30 cellular contexts compared by ENCODE assay signal in the genomic region with DNA sequence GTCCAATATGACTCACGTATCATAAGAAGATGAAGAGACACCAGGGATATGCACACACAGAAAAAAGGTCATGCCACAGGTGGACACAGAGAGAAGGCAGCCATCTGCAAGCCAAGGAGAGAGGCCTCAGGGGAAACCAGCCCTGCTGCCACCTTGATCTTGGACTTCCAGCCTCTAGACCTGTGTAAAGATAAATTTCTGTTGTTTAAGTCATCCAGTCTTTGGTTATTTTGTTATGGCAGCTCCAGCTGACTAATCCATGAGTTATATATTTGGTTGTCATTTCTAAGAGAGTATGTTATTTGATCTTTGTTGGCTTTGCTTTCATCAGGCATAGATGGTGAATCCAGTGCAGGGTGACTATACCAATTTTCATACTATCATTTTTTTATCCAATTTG.
"Had no signal": no experiment of that assay in that cellular context is flagged by ENCODE, and none has a peak within 500 bp of the region (broad histone marks: within the 10 kb centered on the region; RNA-seq: fewer than 3 reads in every experiment).

No MANE protein-coding gene starts in this region.

- H3K9me3 ChIP-seq: adrenal gland, body of pancreas, gastrocnemius medialis had no signal

- H3K27ac ChIP-seq: adrenal gland, body of pancreas, esophagus muscularis mucosa, foreskin keratinocyte, gastrocnemius medialis, heart left ventricle had no signal

- ATAC-seq: activated CD4-positive, alpha-beta T cell treated with anti-CD3 and anti-CD28 coated beads for 36 hours; activated CD8-positive, alpha-beta memory T cell treated with anti-CD3 and anti-CD28 coated beads, Interleukin-2, amount 10 ng/mL, durations not matched to agents 7 days and 5 days; activated CD8-positive, alpha-beta T cell treated with anti-CD3 and anti-CD28 coated beads, Interleukin-2, amount 10 ng/mL, durations not matched to agents 7 days and 5 days; activated naive CD8-positive, alpha-beta T cell treated with anti-CD3 and anti-CD28 coated beads, Interleukin-2, amount 50 U/mL, for 24 hours; body of pancreas; effector memory CD8-positive, alpha-beta T cell; foreskin keratinocyte; gastrocnemius medialis; heart left ventricle had no signal

- H3K4me3 ChIP-seq: adrenal gland, body of pancreas, esophagus muscularis mucosa, gastrocnemius medialis, heart left ventricle had no signal

- FAIRE-seq: colon had no signal

- H3K27me3 ChIP-seq: adrenal gland, body of pancreas, esophagus muscularis mucosa, foreskin keratinocyte, gastrocnemius medialis, heart left ventricle had no signal

- H3K4me1 ChIP-seq: adrenal gland, esophagus muscularis mucosa, foreskin keratinocyte, gastrocnemius medialis, heart left ventricle had no signal

- H3K36me3 ChIP-seq: adrenal gland, esophagus muscularis mucosa, gastrocnemius medialis, heart left ventricle had no signal

- DNase-seq: activated CD4-positive, alpha-beta memory T cell treated with anti-CD3 and anti-CD28 coated beads for 36 hours; activated CD4-positive, alpha-beta T cell treated with anti-CD3 and anti-CD28 coated beads for 36 hours; activated CD4-positive, alpha-beta T cell treated with anti-CD3 and anti-CD28 coated beads, Interleukin-2, amount 10 ng/mL, durations not matched to agents 24 days and 14 days; activated CD4-positive, CD25-positive, alpha-beta regulatory T cell; activated CD4-positive, CD25-positive, alpha-beta regulatory T cell treated with anti-CD3 and anti-CD28 coated beads, Interleukin-2, amount 50 U/mL, for 72 hours; activated CD8-positive, alpha-beta memory T cell treated with anti-CD3 and anti-CD28 coated beads, Interleukin-2, amount 10 ng/mL, durations not matched to agents 7 days and 5 days; activated CD8-positive, alpha-beta memory T cell treated with anti-CD3 and anti-CD28 coated beads, Interleukin-2, amount 50 U/mL, for 4 hours; activated CD8-positive, alpha-beta T cell treated with anti-CD3 and anti-CD28 coated beads, Interleukin-2, amount 10 ng/mL, durations not matched to agents 7 days and 5 days; activated effector memory CD4-positive, alpha-beta T cell treated with anti-CD3 and anti-CD28 coated beads, Interleukin-2, amount 50 U/mL, for 16 hours; activated naive CD4-positive, alpha-beta T cell treated with anti-CD3 and anti-CD28 coated beads for 36 hours; activated naive CD8-positive, alpha-beta T cell treated with anti-CD3 and anti-CD28 coated beads for 36 hours; activated naive CD8-positive, alpha-beta T cell treated with anti-CD3 and anti-CD28 coated beads, Interleukin-2, amount 50 U/mL, for 24 hours; activated T-cell treated with anti-CD3 and anti-CD28 coated beads, Interleukin-2, amount 50 U/mL, for 1 hour; activated T-cell treated with anti-CD3 and anti-CD28 coated beads, Interleukin-2, amount 50 U/mL, for 48 hours; adrenal gland; amygdala; aorta; body of pancreas; caudate nucleus; cortex of kidney; dermis blood vessel endothelial cell; effector CD4-positive, alpha-beta T cell; effector memory CD8-positive, alpha-beta T cell; erythroblast; foreskin keratinocyte; gastrocnemius medialis; glutamatergic neuron; heart left ventricle had no signal
